Comparison of ENCODE assay signal across 8 cellular contexts in the genomic region with DNA sequence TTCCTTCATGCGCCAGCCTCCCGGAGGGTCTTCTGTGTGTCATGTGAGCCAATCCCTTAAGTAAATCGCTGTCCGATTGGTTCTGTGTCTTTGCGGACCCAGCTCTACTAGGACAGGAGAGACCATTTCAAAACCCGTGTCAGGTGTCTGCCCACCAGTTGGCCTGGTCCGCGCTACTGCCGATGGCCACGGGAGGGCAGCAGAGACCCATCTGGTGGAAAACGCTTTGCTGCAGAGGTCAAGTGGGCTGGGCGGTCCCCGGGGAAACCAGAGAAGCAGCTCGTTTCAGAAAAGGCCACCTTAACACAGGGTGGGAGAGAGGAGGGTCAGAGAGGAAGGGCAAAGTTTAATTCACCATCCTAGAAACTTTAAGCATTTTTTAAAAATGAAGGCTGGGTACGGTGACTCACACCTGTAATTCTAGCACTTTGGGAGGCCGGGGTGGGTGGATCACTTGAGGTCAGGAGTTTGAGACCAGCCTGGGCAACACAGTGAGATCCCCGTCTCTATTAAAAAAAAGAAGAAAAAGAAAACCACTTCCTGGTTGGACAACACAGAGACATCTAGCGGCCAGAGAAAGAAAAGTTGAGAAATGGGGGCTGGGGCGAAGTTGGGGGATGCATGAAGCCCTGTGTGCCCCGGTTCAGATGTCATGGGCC. TPM values are rescaled to one million over a fixed set of nuclear protein-coding genes. Genes with fewer than 3 reads are reported as not detected.
DNase-seq lines count a peak whose midpoint lies in the region; ATAC-seq lines count a peak whose summit lies in the region.

No MANE protein-coding gene starts in this region.

- CTCF ChIA-PET in activated CD4-positive, alpha-beta T cell treated with anti-CD3 and anti-CD28 coated beads for 36 hours (lab: Charles Lee) = interaction anchor here (0.5 to 2.1 kb wide), 26 partner anchors 10 to 1688 kb away, joined by 3 to 11 read pairs (median 3); no protein-coding TSS in a partner anchor

- peak; percentile 45 for ATAC-seq in HG03025 (IDR thresholded peaks at IDR 0.05; ENCODE audit: low FRiP score, unreplicated experiment)
- ATAC-seq in activated CD4-positive, alpha-beta T cell treated with anti-CD3 and anti-CD28 coated beads for 36 hours = peak; percentile 94
- ATAC-seq in left colon = peak; percentile 92
- no peak for ATAC-seq in HG02840 (IDR thresholded peaks at IDR 0.05; ENCODE audit: low FRiP score, unreplicated experiment)

- POLR2A ChIA-PET in activated CD4-positive, alpha-beta T cell treated with anti-CD3 and anti-CD28 coated beads for 36 hours (lab: Charles Lee) = no interaction called here

- DNase-seq in G401 (ENCODE audit: low spot score) (peak; percentile 86), NCI-H460 (ENCODE audit: extremely low read depth, low read depth) (peak; percentile 68), cerebellar cortex (ENCODE audit: low spot score) (peak; percentile 89), left colon (peak; percentile 79 to 91)
- peak; percentile 93 for DNase-seq in activated CD4-positive, alpha-beta T cell treated with anti-CD3 and anti-CD28 coated beads for 36 hours
- peak; percentile 91 to 93 for DNase-seq in stimulated activated CD4-positive, alpha-beta T cell treated with anti-CD3 and anti-CD28 coated beads, Interleukin-2, amount 100 ng/mL, for 24 hours

- H3K27me3 Mint-ChIP-seq in activated CD4-positive, alpha-beta T cell treated with anti-CD3 and anti-CD28 coated beads for 36 hours = no peaks in the 10 kb centered on the region

- in situ Hi-C loops in G401 (cut with HindIII; ENCODE audit: low sequenced_read_pairs) = no loop called here

- H3K27ac Mint-ChIP-seq in activated CD4-positive, alpha-beta T cell treated with anti-CD3 and anti-CD28 coated beads for 36 hours = peak overlapping the region; percentile 91

- H3K4me3 Mint-ChIP-seq in activated CD4-positive, alpha-beta T cell treated with anti-CD3 and anti-CD28 coated beads for 36 hours = peak overlapping the region; percentile 9

- no peaks in the 10 kb centered on the region for H3K9me3 Mint-ChIP-seq in activated CD4-positive, alpha-beta T cell treated with anti-CD3 and anti-CD28 coated beads for 36 hours (ENCODE audit: low read depth)

- no peaks in the 10 kb centered on the region for H3K36me3 Mint-ChIP-seq in activated CD4-positive, alpha-beta T cell treated with anti-CD3 and anti-CD28 coated beads for 36 hours (ENCODE audit: low read depth)

- intact Hi-C loops in activated CD4-positive, alpha-beta T cell treated with anti-CD3 and anti-CD28 coated beads for 36 hours (cut with DNase I, micrococcal nuclease) = loop anchor here (1.0 to 10.0 kb wide), 6 partner anchors 130 to 500 kb away; partner anchors contain the start of gene GSE1 (in 1 of the 2)
- intact Hi-C loops in left colon (cut with DNase I, micrococcal nuclease) = loop anchor here in 1 of 2 donors (10.0 kb wide), 1 partner anchor 140 kb away; no protein-coding TSS in a partner anchor

- H3K4me1 Mint-ChIP-seq in activated CD4-positive, alpha-beta T cell treated with anti-CD3 and anti-CD28 coated beads for 36 hours = peaks cover 7% of the 10 kb centered on the region

RNA-seq across cellular contexts. Expression of gene CIBAR2, which starts 2.8 kb away (rescaled TPM):
- 0.37 and 0.51 TPM in 2 replicates for total RNA-seq in G401 (2014; rRNA removed; shearing (Covaris generic))
- not detected in 2 replicates for total RNA-seq in NCI-H460 (2014; rRNA removed; shearing (Covaris generic))
- not detected in 2 replicates for polyA plus RNA-seq in NCI-H460 (2014; cell fraction: nucleus; rRNA removed)
- total RNA-seq in activated CD4-positive, alpha-beta T cell treated with anti-CD3 and anti-CD28 coated beads for 36 hours = not detected
- not detected for total RNA-seq in left colon
